In the genomic region with DNA sequence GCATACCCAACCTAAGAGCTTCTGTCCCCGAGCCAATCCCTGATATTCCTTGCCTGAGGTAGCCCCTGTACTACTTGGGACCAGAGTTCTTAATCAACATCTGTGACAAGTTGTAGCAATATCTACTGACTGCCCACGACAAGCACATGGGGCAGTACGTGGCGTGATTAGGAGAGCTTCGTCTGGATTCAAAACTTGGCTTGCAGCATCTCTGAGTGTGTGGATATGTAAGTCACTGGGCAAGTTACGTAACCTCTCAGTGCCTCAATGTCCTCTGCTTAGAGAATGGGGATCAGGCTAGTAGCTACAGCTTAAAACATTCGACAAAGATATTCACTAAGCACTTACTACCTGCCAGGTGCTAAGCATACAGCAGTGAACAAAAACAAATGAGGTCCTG, we compare ENCODE assay signal across 12 cellular contexts. TPM values are rescaled to one million over a fixed set of nuclear protein-coding genes. Genes with fewer than 3 reads are reported as not detected.
DNase-seq lines count a peak whose midpoint lies in the region; ATAC-seq, FAIRE-seq and TF ChIP-seq lines count a peak whose summit lies in the region.
"Had no signal": no experiment of that assay in that cellular context is flagged by ENCODE, and none has a peak within 500 bp of the region (broad histone marks: within the 10 kb centered on the region; RNA-seq: fewer than 3 reads in every experiment).

No MANE protein-coding gene starts in this region.

- H3K4me1 ChIP-seq in GM23248 (ENCODE audit: insufficient read depth) = peaks cover 72% of the 10 kb centered on the region
- peaks cover 61 to 71% of the 10 kb centered on the region in 2 experiments for H3K4me1 ChIP-seq in K562 (replicated peaks in 1 of 2; ENCODE audit: control insufficient read depth in 2 of 2, insufficient read depth in 2 of 2, low read length in 2 of 2)
- peaks cover 35% of the 10 kb centered on the region for H3K4me1 ChIP-seq in right cardiac atrium (ENCODE audit: control insufficient read depth, insufficient read depth, low read length)
- peaks cover 37% of the 10 kb centered on the region for H3K4me1 ChIP-seq in smooth muscle cell (ENCODE audit: low read depth)

- H3K9me3 ChIP-seq in GM23248 (ENCODE audit: low read depth) (no peaks in the 10 kb centered on the region), K562 (replicated peaks; ENCODE audit: control insufficient read depth, insufficient read depth, low read depth, low read length) (no peaks in the 10 kb centered on the region), right cardiac atrium (ENCODE audit: control insufficient read depth, low read length) (no peaks in the 10 kb centered on the region), smooth muscle cell (replicated peaks; ENCODE audit: low read depth) (no peaks in the 10 kb centered on the region)

- H3K4me1 Mint-ChIP-seq in activated T-helper 2 cell treated with anti-CD3 and anti-CD28 coated beads, Interferon-gamma antibody, Interleukin-2, Interleukin-4, amounts not matched to agents 10 μg/mL and 5 μg/mL and 100 μg/mL, durations not matched to agents 14 hours and 24 hours and 36 hours (ENCODE audit: low read depth) = no peaks in the 10 kb centered on the region

- H3K9me2 ChIP-seq in GM23248 (ENCODE audit: insufficient read depth) = no peaks in the 10 kb centered on the region

- no peaks in the 10 kb centered on the region for H3K9me3 Mint-ChIP-seq in activated T-helper 2 cell treated with anti-CD3 and anti-CD28 coated beads, Interferon-gamma antibody, Interleukin-2, Interleukin-4, amounts not matched to agents 10 μg/mL and 5 μg/mL and 100 μg/mL, durations not matched to agents 14 hours and 24 hours and 36 hours

- peak overlapping the region; percentile 65 for H3K4me2 ChIP-seq in GM23248 (ENCODE audit: unreplicated experiment)
- no peak overlapping the region; the same call in 1 of the 2 replicates for H3K4me2 ChIP-seq in K562 (ENCODE audit: insufficient read depth, low read length)
- peak overlapping the region; percentile 72 for H3K4me2 ChIP-seq in smooth muscle cell

- H3K36me3 Mint-ChIP-seq in activated T-helper 2 cell treated with anti-CD3 and anti-CD28 coated beads, Interferon-gamma antibody, Interleukin-2, Interleukin-4, amounts not matched to agents 10 μg/mL and 5 μg/mL and 100 μg/mL, durations not matched to agents 14 hours and 24 hours and 36 hours (ENCODE audit: low read depth) = no peaks in the 10 kb centered on the region

- H3K36me3 ChIP-seq in GM23248 (ENCODE audit: low read depth) (no peaks in the 10 kb centered on the region; the same call in 1 of the 2 replicates), K562 (ENCODE audit: control insufficient read depth, insufficient read depth, low read length) (peaks cover 47% of the 10 kb centered on the region), smooth muscle cell (ENCODE audit: low read depth) (no peaks in the 10 kb centered on the region)

- H3K27ac ChIP-seq in GM23248 = peak overlapping the region; percentile 100
- peak overlapping the region; percentile 17; the same call in 2 of the 3 replicates for H3K27ac ChIP-seq in K562 (ENCODE audit: extremely low read depth, low read depth, low read length)
- H3K27ac ChIP-seq in right cardiac atrium (ENCODE audit: low read length) = peak overlapping the region; percentile 91
- peak overlapping the region; percentile 96 for H3K27ac ChIP-seq in smooth muscle cell (ENCODE audit: low read depth)

- peaks cover 9% of the 10 kb centered on the region for H3K27me3 Mint-ChIP-seq in activated T-helper 2 cell treated with anti-CD3 and anti-CD28 coated beads, Interferon-gamma antibody, Interleukin-2, Interleukin-4, amounts not matched to agents 10 μg/mL and 5 μg/mL and 100 μg/mL, durations not matched to agents 14 hours and 24 hours and 36 hours (ENCODE audit: low read depth)

- no peak for ATAC-seq in K562
- ATAC-seq in right cardiac atrium = peak; percentile 5 to 23
- ATAC-seq in HG02852 (IDR thresholded peaks at IDR 0.05; ENCODE audit: unreplicated experiment) = no peak

- intact Hi-C loops in K562 (cut with micrococcal nuclease) = no loop called here
- intact Hi-C loops in right cardiac atrium (cut with DNase I) = no loop called here
- intact Hi-C loops in activated T-helper 2 cell treated with anti-CD3 and anti-CD28 coated beads, Interferon-gamma antibody, Interleukin-2, Interleukin-4, amounts not matched to agents 10 μg/mL and 5 μg/mL and 100 μg/mL, durations not matched to agents 14 hours and 24 hours and 36 hours (cut with micrococcal nuclease) = no loop called here

- POLR2A ChIA-PET in K562 (lab: Yijun Ruan, JAX) = interaction anchor here (0.7 to 3.5 kb wide), 4 partner anchors 8 to 256 kb away, joined by 3 to 27 read pairs (median 6); no protein-coding TSS in a partner anchor

- H3K79me2 ChIP-seq in GM23248 (ENCODE audit: insufficient read depth) (peaks cover 85% of the 10 kb centered on the region), K562 (ENCODE audit: control insufficient read depth, insufficient read depth, low read length) (peaks cover 89% of the 10 kb centered on the region), smooth muscle cell (ENCODE audit: low read depth) (peaks cover 56% of the 10 kb centered on the region)

- TF ChIP-seq CTCF in K562 (IDR thresholded peaks at IDR 0.05 in 2 of 3, conservative IDR thresholded peaks at IDR 0.05 in 1 of 3; ENCODE audit: insufficient read depth in 2 of 3, low read depth in 1 of 3, low read length in 3 of 3) = no peak
- no peak for TF ChIP-seq CTCF in smooth muscle cell (IDR thresholded peaks at IDR 0.05; ENCODE audit: borderline replicate concordance, insufficient read depth, poor library complexity, severe bottlenecking)

- WGBS in GM23248 (ENCODE audit: low coverage in 1 of 2, low lambda C conversion rate in 2 of 2, missing lambda C conversion rate in 2 of 2), 2 experiments = 3 to 5% methylated on average over 7 of the region's 7 CpGs
- 73% methylated on average over 7 of the region's 7 CpGs for WGBS in K562 (ENCODE audit: insufficient coverage, low coverage, missing lambda C conversion rate)
- WGBS in right cardiac atrium = 18% methylated on average over 7 of the region's 7 CpGs
- WGBS in smooth muscle cell (ENCODE audit: low lambda C conversion rate) = 22% methylated on average over 7 of the region's 7 CpGs

- H3K4me3 ChIP-seq in GM23248 = peak overlapping the region; percentile 44
- H3K4me3 ChIP-seq in K562 = no peak overlapping the region
- H3K4me3 ChIP-seq in right cardiac atrium (ENCODE audit: low read length) = no peak overlapping the region
- no peak overlapping the region for H3K4me3 ChIP-seq in smooth muscle cell

- H3K27ac Mint-ChIP-seq in activated T-helper 2 cell treated with anti-CD3 and anti-CD28 coated beads, Interferon-gamma antibody, Interleukin-2, Interleukin-4, amounts not matched to agents 10 μg/mL and 5 μg/mL and 100 μg/mL, durations not matched to agents 14 hours and 24 hours and 36 hours = no peak overlapping the region

- H3K4me3 Mint-ChIP-seq in activated T-helper 2 cell treated with anti-CD3 and anti-CD28 coated beads, Interferon-gamma antibody, Interleukin-2, Interleukin-4, amounts not matched to agents 10 μg/mL and 5 μg/mL and 100 μg/mL, durations not matched to agents 14 hours and 24 hours and 36 hours (ENCODE audit: low read depth) = no peak overlapping the region

- peak overlapping the region; percentile 100 for H3K9ac ChIP-seq in GM23248
- H3K9ac ChIP-seq in K562 (ENCODE audit: insufficient read depth in 1 of 2, low read depth in 2 of 2, low read length in 2 of 2) = peak overlapping the region; percentile 4 to 86; a peak in 3 of 4 replicates
- H3K9ac ChIP-seq in smooth muscle cell (ENCODE audit: low read depth) = peak overlapping the region; percentile 83

- TF ChIP-seq EP300 in K562 (IDR thresholded peaks at IDR 0.05; ENCODE audit: low read length) = no peak

- BruUV-seq in K562 (replicated peaks; lab: Mats Ljungman, UMichigan) = no TSS peak

- H2AFZ ChIP-seq in GM23248 (no peak overlapping the region), K562 (ENCODE audit: low read depth, low read length) (no peak overlapping the region), smooth muscle cell (ENCODE audit: low read depth) (no peak overlapping the region)

- DNase-seq in GM23248 (peak; percentile 97), K562 (ENCODE audit: extremely low read depth in 1 of 4, low spot score in 3 of 4) (no peak), right cardiac atrium (peak; percentile 51 to 76 (median 58)), smooth muscle cell (lab: John Stamatoyannopoulos, UW; ENCODE audit: unreplicated experiment) (no peak), NCI-H69 (lab: John Stamatoyannopoulos, UW) (no peak), activated gamma-delta T cell treated with Interleukin-2 at 50 U/mL for 16 hours (no peak)
- DNase-seq in activated T-helper 2 cell treated with anti-CD3 and anti-CD28 coated beads, Interferon-gamma antibody, Interleukin-2, Interleukin-4, amounts not matched to agents 10 μg/mL and 5 μg/mL and 100 μg/mL, durations not matched to agents 14 hours and 24 hours and 36 hours (ENCODE audit: low spot score) = no peak
- DNase-seq: activated naive CD4-positive, alpha-beta T cell; NCI-H187 treated with DMSO at 0.1 percent for 48 hours; stimulated activated CD4-positive, alpha-beta T cell treated with anti-CD3 and anti-CD28 coated beads, Interleukin-15, amount 100 ng/mL, for 24 hours; T-helper 2 cell had no signal

- H3K27me3 ChIP-seq in GM23248 (replicated peaks; ENCODE audit: insufficient read depth) (no peaks in the 10 kb centered on the region), K562 (ENCODE audit: control insufficient read depth in 2 of 2, insufficient read depth in 2 of 2, low read length in 2 of 2) (no peaks in the 10 kb centered on the region), right cardiac atrium (ENCODE audit: control insufficient read depth, insufficient read depth) (no peaks in the 10 kb centered on the region), smooth muscle cell (ENCODE audit: low read depth) (no peaks in the 10 kb centered on the region)

- peak; percentile 56 for FAIRE-seq in K562 (lab: Jason Lieb, UNC)

- no peak for TF ChIP-seq POLR2A in K562 (conservative IDR thresholded peaks at IDR 0.05)

- CTCF ChIA-PET in K562 (lab: Yijun Ruan, JAX; ENCODE audit: low intra/inter-chr PET ratio) = no interaction called here

- in situ Hi-C loops in GM23248 (cut with MboI) = no loop called here
- in situ Hi-C loops in K562 (cut with MboI) = no loop called here

- no peaks in the 10 kb centered on the region for H4K20me1 ChIP-seq in GM23248 (ENCODE audit: insufficient read depth)
- peaks cover 8% of the 10 kb centered on the region; the same call in 1 of the 2 replicates for H4K20me1 ChIP-seq in K562 (replicated peaks; ENCODE audit: control insufficient read depth, insufficient read depth, low read length)
- H4K20me1 ChIP-seq in smooth muscle cell (ENCODE audit: low read depth) = peaks cover 41% of the 10 kb centered on the region

- no peak for TF ChIP-seq RAD21 in K562 (CRISPR knock-in tag; conservative IDR thresholded peaks at IDR 0.05 in 1 of 2, IDR thresholded peaks at IDR 0.05 in 1 of 2)

- peaks cover 74% of the 10 kb centered on the region for H3F3A ChIP-seq in GM23248 (ENCODE audit: insufficient read depth)
- peaks cover 4% of the 10 kb centered on the region for H3F3A ChIP-seq in smooth muscle cell (ENCODE audit: low read depth)

- H3K9me1 ChIP-seq in K562 (ENCODE audit: control insufficient read depth, insufficient read depth, low read length) = no peaks in the 10 kb centered on the region

RNA-seq across cellular contexts. Expression of a gene that starts 5.0 kb away (rescaled TPM):
- 407 and 458 TPM in 2 replicates for total RNA-seq in GM23248 (2014; rRNA removed; shearing (Covaris generic))
- polyA plus RNA-seq in GM23248 (2016; fragmentation: Nextera tagmentation; extraction: Ambion mirVana) (123 and 126 TPM in 2 replicates), K562 (2011; rRNA removed) (9.9 and 20.6 TPM in 2 replicates), K562 (2014; fragmentation: Illumina TruSeq; extraction: Trizol) (30.9 and 52.3 TPM in 2 replicates), K562 (2014; fragmentation: Nextera tagmentation; extraction: Ambion mirVana) (under 1 TPM; 0.14 to 0.86 TPM), K562 (2014; rRNA removed) (29.9 and 34.2 TPM in 2 replicates), right cardiac atrium (257 TPM), smooth muscle cell (46.7 and 55.4 TPM in 2 replicates)
- 232 and 574 TPM in 2 replicates for total RNA-seq in K562 (2011; cell fraction: chromatin; rRNA removed; ENCODE audit: low replicate concordance)
- total RNA-seq in K562 (2011; cell fraction: nucleolus; rRNA removed) = 235 and 282 TPM in 2 replicates
- 178 and 183 TPM in 2 replicates for total RNA-seq in K562 (2011; cell fraction: nucleoplasm; rRNA removed)
- total RNA-seq in K562 (2014; rRNA removed) (21.0 and 31.3 TPM in 2 replicates), K562 (2014; rRNA removed; fragmentation: Illumina TruSeq; extraction: Trizol) (11.4 and 15.7 TPM in 2 replicates), K562 (2015; rRNA removed; fragmentation: Illumina TruSeq; extraction: Trizol) (13.7 and 17.1 TPM in 2 replicates), K562 (2021) (139 and 160 TPM in 2 replicates), right cardiac atrium (100 to 1,000 TPM; 320 to 659 (median 492) TPM), smooth muscle cell (26.4 and 40.7 TPM in 2 replicates)
- polyA plus RNA-seq in K562 (2011; cell fraction: cytosol; rRNA removed) = 14.0 and 24.0 TPM in 2 replicates
- polyA plus RNA-seq in K562 (2011; cell fraction: nucleus; rRNA removed) = 101 and 113 TPM in 2 replicates
- 55.2 and 134 TPM in 2 replicates for polyA plus RNA-seq in K562 (2012)
- polyA minus RNA-seq in K562 (2011; rRNA and poly(A)+ RNA removed) = 23.2 and 36.8 TPM in 2 replicates
- polyA minus RNA-seq in K562 (2011; cell fraction: cytosol; rRNA and poly(A)+ RNA removed) = 58.5 and 103 TPM in 2 replicates
- polyA minus RNA-seq in K562 (2011; cell fraction: nucleus; rRNA and poly(A)+ RNA removed) = 67.2 and 102 TPM in 2 replicates
- 3.9 and 4.1 TPM in 2 replicates for total RNA-seq in activated T-helper 2 cell treated with anti-CD3 and anti-CD28 coated beads, Interferon-gamma antibody, Interleukin-2, Interleukin-4, amounts not matched to agents 10 μg/mL and 5 μg/mL and 100 μg/mL, durations not matched to agents 14 hours and 24 hours and 36 hours

RNA-seq across cellular contexts. Expression of a gene that starts 44.7 kb away (rescaled TPM):
- total RNA-seq in GM23248 (2014; rRNA removed; shearing (Covaris generic)) = not detected in 2 replicates
- polyA plus RNA-seq in GM23248 (2016; fragmentation: Nextera tagmentation; extraction: Ambion mirVana) (not detected in 2 replicates), K562 (2011; rRNA removed) (not detected in 2 replicates), K562 (2014; fragmentation: Illumina TruSeq; extraction: Trizol) (not detected in 2 replicates), K562 (2014; fragmentation: Nextera tagmentation; extraction: Ambion mirVana) (not detected), K562 (2014; rRNA removed) (not detected in 2 replicates), right cardiac atrium (0.09 TPM), smooth muscle cell (not detected in 2 replicates)
- not detected in 2 replicates for total RNA-seq in K562 (2011; cell fraction: chromatin; rRNA removed; ENCODE audit: low replicate concordance)
- not detected in 2 replicates for total RNA-seq in K562 (2011; cell fraction: nucleolus; rRNA removed)
- not detected in 2 replicates for total RNA-seq in K562 (2011; cell fraction: nucleoplasm; rRNA removed)
- total RNA-seq in K562 (2014; rRNA removed) (not detected in 2 replicates), K562 (2014; rRNA removed; fragmentation: Illumina TruSeq; extraction: Trizol) (not detected in 2 replicates), K562 (2015; rRNA removed; fragmentation: Illumina TruSeq; extraction: Trizol) (not detected in 2 replicates), K562 (2021) (3.1 and 3.8 TPM in 2 replicates), right cardiac atrium (under 1 TPM in 1 of 4 donors, not detected in 3; 0.53 TPM), smooth muscle cell (not detected in 2 replicates)
- not detected in 2 replicates for polyA plus RNA-seq in K562 (2011; cell fraction: cytosol; rRNA removed)
- not detected in 2 replicates for polyA plus RNA-seq in K562 (2011; cell fraction: nucleus; rRNA removed)
- polyA plus RNA-seq in K562 (2012) = not detected in 2 replicates
- not detected in 2 replicates for polyA minus RNA-seq in K562 (2011; rRNA and poly(A)+ RNA removed)
- polyA minus RNA-seq in K562 (2011; cell fraction: cytosol; rRNA and poly(A)+ RNA removed) = not detected in 2 replicates
- not detected in 2 replicates for polyA minus RNA-seq in K562 (2011; cell fraction: nucleus; rRNA and poly(A)+ RNA removed)
- total RNA-seq in activated T-helper 2 cell treated with anti-CD3 and anti-CD28 coated beads, Interferon-gamma antibody, Interleukin-2, Interleukin-4, amounts not matched to agents 10 μg/mL and 5 μg/mL and 100 μg/mL, durations not matched to agents 14 hours and 24 hours and 36 hours = not detected in 2 replicates

Comparison
In these comparisons a context has a peak if more than half of its experiments do, and no peak if none do; other contexts are left out.
1. DNase-seq: peak in GM23248 (single experiment) and right cardiac atrium (3 of 3); none in K562 (0 of 4), smooth muscle cell (single experiment), NCI-H69 (single experiment), activated T-helper 2 cell treated with anti-CD3 and anti-CD28 coated beads, Interferon-gamma antibody, Interleukin-2, Interleukin-4, amounts not matched to agents 10 μg/mL and 5 μg/mL and 100 μg/mL, durations not matched to agents 14 hours and 24 hours and 36 hours (single experiment) and activated gamma-delta T cell treated with Interleukin-2 at 50 U/mL for 16 hours (single experiment).
2. H3K27ac ChIP-seq: peak in every context shown above with its lines; median percentile 100 in GM23248; 96 in smooth muscle cell; 91 in right cardiac atrium; 17 in K562.
3. H3K9ac ChIP-seq: peak in every context shown above with its lines; median percentile 100 in GM23248; 83 in smooth muscle cell; 45 in K562.
4. ATAC-seq: peak in right cardiac atrium (2 of 2); none in K562 (single experiment) and HG02852 (single experiment).